In genomic region chr22:36077261-36077660, GRCh38 we compare ENCODE assay signal across 18 cellular contexts. TPM values are rescaled to one million over a fixed set of nuclear protein-coding genes. Genes with fewer than 3 reads are reported as not detected.
DNase-seq lines count a peak whose midpoint lies in the region; ATAC-seq and TF ChIP-seq lines count a peak whose summit lies in the region.
"Had no signal": no experiment of that assay in that cellular context is flagged by ENCODE, and none has a peak within 500 bp of the region (broad histone marks: within the 10 kb centered on the region; RNA-seq: fewer than 3 reads in every experiment).

No MANE protein-coding gene starts in this region.

- no peaks in the 10 kb centered on the region for H3K36me3 Mint-ChIP-seq in chondrocyte (ENCODE audit: low read depth)
- H3K36me3 Mint-ChIP-seq in CD8-positive, alpha-beta memory T cell = no peaks in the 10 kb centered on the region
- H3K36me3 Mint-ChIP-seq: activated naive CD8-positive, alpha-beta T cell; stimulated activated naive B cell treated with anti-CD40 and anti-IgM and Interleukin-4, amounts not matched to agents 10 μg/mL and 1 μg/mL and 100 μg/mL, for 72 hours had no signal

- H3K4me3 ChIP-seq in HEK293 (ENCODE audit: low read depth, low read length) (no peak overlapping the region), stomach (no peak overlapping the region), thyroid gland (replicated peaks in 1 of 3) (no peak overlapping the region)
- H3K4me3 ChIP-seq in CD8-positive, alpha-beta memory T cell (ENCODE audit: low read length) = no peak overlapping the region
- H3K4me3 ChIP-seq: colonic mucosa had no signal

- H3K9me3 Mint-ChIP-seq in chondrocyte (ENCODE audit: low read depth) = no peaks in the 10 kb centered on the region
- no peaks in the 10 kb centered on the region for H3K9me3 Mint-ChIP-seq in CD8-positive, alpha-beta memory T cell

- POLR2A ChIA-PET in HEK293 (lab: Yijun Ruan, JAX) = no interaction called here
- POLR2A ChIA-PET in CD8-positive, alpha-beta memory T cell (lab: Charles Lee) = no interaction called here

- peak overlapping the region; percentile 57 for H3K27ac Mint-ChIP-seq in chondrocyte (ENCODE audit: unreplicated experiment)
- no peak overlapping the region for H3K27ac Mint-ChIP-seq in CD8-positive, alpha-beta memory T cell
- H3K27ac Mint-ChIP-seq: activated naive CD8-positive, alpha-beta T cell; stimulated activated naive B cell treated with anti-CD40 and anti-IgM and Interleukin-4, amounts not matched to agents 10 μg/mL and 1 μg/mL and 100 μg/mL, for 72 hours had no signal

- peaks cover 17% of the 10 kb centered on the region for H3K4me1 Mint-ChIP-seq in chondrocyte (ENCODE audit: low read depth)
- H3K4me1 Mint-ChIP-seq in CD8-positive, alpha-beta memory T cell = peaks cover 0 to 3% (median 0%) of the 10 kb centered on the region in 3 donors
- H3K4me1 Mint-ChIP-seq: stimulated activated naive B cell treated with anti-CD40 and anti-IgM and Interleukin-4, amounts not matched to agents 10 μg/mL and 1 μg/mL and 100 μg/mL, for 72 hours had no signal

- H3K4me1 ChIP-seq in HEK293 (ENCODE audit: control insufficient read depth, insufficient read depth, low read length) (no peaks in the 10 kb centered on the region), stomach (peaks cover 0 to 7% (median 0%) of the 10 kb centered on the region in 4 donors), thyroid gland (no peaks in the 10 kb centered on the region)
- no peaks in the 10 kb centered on the region for H3K4me1 ChIP-seq in CD8-positive, alpha-beta memory T cell (ENCODE audit: insufficient read depth, low read length)
- H3K4me1 ChIP-seq: colonic mucosa had no signal

- no peak overlapping the region for H3K4me3 Mint-ChIP-seq in chondrocyte (ENCODE audit: unreplicated experiment)
- no peak overlapping the region for H3K4me3 Mint-ChIP-seq in CD8-positive, alpha-beta memory T cell
- H3K4me3 Mint-ChIP-seq: activated naive CD8-positive, alpha-beta T cell; stimulated activated naive B cell treated with anti-CD40 and anti-IgM and Interleukin-4, amounts not matched to agents 10 μg/mL and 1 μg/mL and 100 μg/mL, for 72 hours had no signal

- no peak overlapping the region for H3K27ac ChIP-seq in HEK293 (ENCODE audit: extremely low read depth, low read depth, low read length)
- H3K27ac ChIP-seq in stomach = peak overlapping the region in 3 of 5 donors; percentile 8 to 35 (median 34)
- H3K27ac ChIP-seq in thyroid gland = no peak overlapping the region
- no peak overlapping the region for H3K27ac ChIP-seq in CD8-positive, alpha-beta memory T cell (ENCODE audit: low read depth, low read length)
- H3K27ac ChIP-seq: C4-2B, colonic mucosa, neutrophil had no signal

- TF ChIP-seq POLR2A in stomach (IDR thresholded peaks at IDR 0.05) = no peak
- TF ChIP-seq POLR2A in thyroid gland (IDR thresholded peaks at IDR 0.05) = no peak

- no peak for ATAC-seq in GM21529 (IDR thresholded peaks at IDR 0.05; ENCODE audit: unreplicated experiment)
- no peak for ATAC-seq in HG03175 (IDR thresholded peaks at IDR 0.05; ENCODE audit: unreplicated experiment)
- ATAC-seq: stimulated activated naive B cell treated with anti-CD40 and anti-IgM and Interleukin-4, amounts not matched to agents 10 μg/mL and 1 μg/mL and 100 μg/mL, for 72 hours had no signal

- no peak for TF ChIP-seq EP300 in stomach (IDR thresholded peaks at IDR 0.05)

- 39 to 64% (median 47%) methylated on average over 6 of the region's 6 CpGs for WGBS in stomach, 5 donors
- WGBS in thyroid gland, 2 donors = 73% methylated on average over 6 of the region's 6 CpGs

- H3K36me3 ChIP-seq in HEK293 (ENCODE audit: control insufficient read depth in 2 of 2, insufficient read depth in 1 of 2, low read length in 2 of 2) (no peaks in the 10 kb centered on the region), stomach (no peaks in the 10 kb centered on the region), thyroid gland (no peaks in the 10 kb centered on the region)
- no peaks in the 10 kb centered on the region for H3K36me3 ChIP-seq in CD8-positive, alpha-beta memory T cell (ENCODE audit: insufficient read depth, low read length)
- H3K36me3 ChIP-seq: colonic mucosa, neutrophil had no signal

- intact Hi-C loops in stomach (cut with DNase I; ENCODE audit: low total_unique reads) (no loop called here), thyroid gland (cut with DNase I) (no loop called here)

- H3K27me3 Mint-ChIP-seq in chondrocyte (ENCODE audit: low read depth) = no peaks in the 10 kb centered on the region
- no peaks in the 10 kb centered on the region for H3K27me3 Mint-ChIP-seq in CD8-positive, alpha-beta memory T cell
- H3K27me3 Mint-ChIP-seq: activated naive CD8-positive, alpha-beta T cell had no signal

- no peak for DNase-seq in chondrocyte (ENCODE audit: low spot score)
- peak; percentile 45 for DNase-seq in kidney tubule cell (ENCODE audit: low spot score)
- no peak for DNase-seq in stomach
- no peak for DNase-seq in thyroid gland
- DNase-seq in CD8-positive, alpha-beta memory T cell = no peak
- DNase-seq: colonic mucosa; kidney; NCI-H1694; NCI-H69; SHP77 treated with DMSO at 0.1 percent for 48 hours; stimulated activated CD4-positive, alpha-beta T cell treated with anti-CD3 and anti-CD28 coated beads, Interleukin-4, amount 100 ng/mL, for 1 hour; stimulated activated naive B cell treated with anti-CD40 and anti-IgM and Interleukin-4, amounts not matched to agents 10 μg/mL and 1 μg/mL and 100 μg/mL, for 72 hours had no signal

- CTCF ChIA-PET in HEK293 (lab: Yijun Ruan, JAX) = interaction anchor here (0.7 to 6.5 kb wide), 2 partner anchors 11 to 267 kb away, joined by 3 to 87 read pairs; no protein-coding TSS in a partner anchor
- CTCF ChIA-PET in CD8-positive, alpha-beta memory T cell (lab: Charles Lee) = interaction anchor here (1.4 to 4.8 kb wide), 2 partner anchors 9 to 12 kb away, joined by 3 to 27 read pairs; no protein-coding TSS in a partner anchor

- no peaks in the 10 kb centered on the region for H3K27me3 ChIP-seq in stomach
- H3K27me3 ChIP-seq in thyroid gland = no peaks in the 10 kb centered on the region
- H3K27me3 ChIP-seq in CD8-positive, alpha-beta memory T cell (ENCODE audit: insufficient read depth, low read length, poor library complexity, severe bottlenecking) = no peaks in the 10 kb centered on the region
- H3K27me3 ChIP-seq: colonic mucosa had no signal

- H3K9me3 ChIP-seq in HEK293 (ENCODE audit: control insufficient read depth, insufficient read depth, low read depth, low read length) (no peaks in the 10 kb centered on the region), stomach (no peaks in the 10 kb centered on the region), thyroid gland (no peaks in the 10 kb centered on the region)
- no peaks in the 10 kb centered on the region for H3K9me3 ChIP-seq in CD8-positive, alpha-beta memory T cell (ENCODE audit: low read length)
- H3K9me3 ChIP-seq: colonic mucosa, neutrophil had no signal

- TF ChIP-seq CTCF in HEK293 (tag by site-specific recombination; IDR thresholded peaks at IDR 0.05) (no peak), chondrocyte (IDR thresholded peaks at IDR 0.05) (no peak), stomach (IDR thresholded peaks at IDR 0.05) (no peak), thyroid gland (IDR thresholded peaks at IDR 0.05) (no peak)

TF ChIP-seq in HEK293, 187 proteins besides CTCF, POLR2A, EP300 and RAD21:
- no peak for TF ChIP-seq ZNF211 (tag by site-specific recombination; IDR thresholded peaks at IDR 0.05; ENCODE audit: low read depth)
- 0 out of 2 replicates have a peak, but pooled peaks have one; percentile 11 for TF ChIP-seq PRDM10 (tag by site-specific recombination; IDR thresholded peaks at IDR 0.05)
- TF ChIP-seq ZNF549 (tag by site-specific recombination; IDR thresholded peaks at IDR 0.05) = no peak
- TF ChIP-seq REPIN1 (tag by site-specific recombination; IDR thresholded peaks at IDR 0.05; ENCODE audit: low read depth) = no peak
- TF ChIP-seq ZNF488 (tag by site-specific recombination; IDR thresholded peaks at IDR 0.05) = no peak

RNA-seq across cellular contexts. Expression of gene RBFOX2, which starts 48.6 kb away (rescaled TPM):
- total RNA-seq in chondrocyte (140 to 148 TPM (median 147 TPM) in 3 replicates), stomach (100 to 1,000 TPM in 1 of 5 donors, 10 to 100 TPM in 4; 41.4 to 176 (median 64.9) TPM), thyroid gland (100 to 1,000 TPM; 103 to 139 (median 108) TPM)
- 10 to 100 TPM; 14.9 to 26.6 (median 21.5) TPM for polyA plus RNA-seq in stomach
- total RNA-seq in CD8-positive, alpha-beta memory T cell = 1 to 10 TPM; 6.1 to 7.1 TPM
- polyA plus RNA-seq in CD8-positive, alpha-beta memory T cell = 0.86 TPM

Comparison
In these comparisons a context has a peak if more than half of its experiments do, and no peak if none do; other contexts are left out.
1. H3K27ac ChIP-seq: peak in stomach (3 of 5); none in HEK293 (single experiment), thyroid gland (0 of 3) and CD8-positive, alpha-beta memory T cell (single experiment).
2. RNA of gene RBFOX2, which starts 48.6 kb away (total RNA-seq): 140 to 148 TPM in chondrocyte, 103 to 139 TPM in thyroid gland and 41.4 to 176 TPM in stomach; 6.1 to 7.1 TPM in CD8-positive, alpha-beta memory T cell; every median in the first group is over 4 times any median in the second.